8 cellular contexts compared by ENCODE assay signal in the genomic region with DNA sequence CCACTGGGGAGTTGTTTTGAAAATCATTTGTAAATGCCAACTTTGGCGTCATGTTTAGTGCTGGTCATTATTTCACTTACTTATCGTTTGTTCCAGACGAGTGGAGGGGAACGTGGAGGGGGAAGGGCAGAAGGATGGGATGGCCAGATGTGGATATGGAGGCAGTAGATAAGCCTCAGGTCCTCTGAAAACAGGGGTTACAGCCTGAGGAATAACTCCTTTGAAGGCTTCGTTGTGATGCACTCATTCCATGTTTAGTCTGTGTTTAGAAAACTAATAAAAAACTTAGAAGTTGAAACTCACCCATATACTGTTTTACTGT. TPM values are rescaled to one million over a fixed set of nuclear protein-coding genes. Genes with fewer than 3 reads are reported as not detected.
DNase-seq lines count a peak whose midpoint lies in the region; ATAC-seq and TF ChIP-seq lines count a peak whose summit lies in the region.

No MANE protein-coding gene starts in this region.

- peaks cover 7% of the 10 kb centered on the region for H3K4me1 Mint-ChIP-seq in Caco-2 (ENCODE audit: low read depth, unreplicated experiment)

- TF ChIP-seq POLR2A in body of pancreas (IDR thresholded peaks at IDR 0.05), result no peak
- TF ChIP-seq POLR2A in lower leg skin (IDR thresholded peaks at IDR 0.05), result no peak

- no peaks in the 10 kb centered on the region for H3K27me3 Mint-ChIP-seq in Caco-2 (ENCODE audit: insufficient read depth, unreplicated experiment)

- H3K27ac ChIP-seq in Karpas-422 (ENCODE audit: low read length), result peak overlapping the region; percentile 90
- peak overlapping the region in 3 of 4 donors; percentile 79 to 84 (median 80) for H3K27ac ChIP-seq in body of pancreas
- H3K27ac ChIP-seq in upper lobe of right lung, result peak overlapping the region; percentile 85

- H3K4me2 ChIP-seq in Karpas-422 (ENCODE audit: low read depth, low read length, poor library complexity, severe bottlenecking), result peak overlapping the region; percentile 95

- no peaks in the 10 kb centered on the region for H3K9me3 ChIP-seq in Caco-2
- H3K9me3 ChIP-seq in Karpas-422 (ENCODE audit: low read length), result no peaks in the 10 kb centered on the region
- no peaks in the 10 kb centered on the region for H3K9me3 ChIP-seq in body of pancreas
- no peaks in the 10 kb centered on the region for H3K9me3 ChIP-seq in upper lobe of right lung

- peak overlapping the region; percentile 97 for H3K4me3 Mint-ChIP-seq in Caco-2 (ENCODE audit: unreplicated experiment)

- H3K4me3 ChIP-seq in Caco-2 (ENCODE audit: low read depth, low read length), result peak overlapping the region; percentile 55
- H3K4me3 ChIP-seq in Karpas-422 (ENCODE audit: low read length), result peak overlapping the region; percentile 100
- H3K4me3 ChIP-seq in body of pancreas, result peak overlapping the region in 1 of 2 donors; percentile 58
- H3K4me3 ChIP-seq in lower leg skin (ENCODE audit: low read depth, poor library complexity, severe bottlenecking), result peak overlapping the region; percentile 67
- H3K4me3 ChIP-seq in upper lobe of right lung, result peak overlapping the region; percentile 82

- DNase-seq in Caco-2 (peak in 1 of 2 experiments; percentile 5), Karpas-422 (peak; percentile 74), body of pancreas (peak in 1 of 4 donors; percentile 17), lower leg skin (ENCODE audit: low spot score in 2 of 2) (no peak), upper lobe of right lung (no peak)

- TSS peak; percentile 69 for BruUV-seq in Caco-2 (replicated peaks; lab: Mats Ljungman, UMichigan)

- TF ChIP-seq CTCF in Caco-2 (IDR thresholded peaks at IDR 0.05; ENCODE audit: insufficient read depth in 1 of 2, low read depth in 1 of 2, low read length in 1 of 2, severe bottlenecking in 1 of 2, unreplicated experiment in 1 of 2) (no peak), body of pancreas (IDR thresholded peaks at IDR 0.05) (no peak), lower leg skin (IDR thresholded peaks at IDR 0.05) (no peak), upper lobe of right lung (IDR thresholded peaks at IDR 0.05) (no peak)

- H3K79me2 ChIP-seq in Karpas-422 (ENCODE audit: low read length), result peaks cover 67% of the 10 kb centered on the region

- no peaks in the 10 kb centered on the region for H3K27me3 ChIP-seq in Caco-2 (replicated peaks; ENCODE audit: control insufficient read depth, insufficient read depth, low read length)
- H3K27me3 ChIP-seq in Karpas-422 (ENCODE audit: low read length), result no peaks in the 10 kb centered on the region
- no peaks in the 10 kb centered on the region for H3K27me3 ChIP-seq in body of pancreas
- no peaks in the 10 kb centered on the region for H3K27me3 ChIP-seq in upper lobe of right lung

- intact Hi-C loops in Caco-2 (cut with micrococcal nuclease; ENCODE audit: unreplicated experiment), result loop anchor here (5.0 kb wide), 2 partner anchors 104 to 196 kb away; no protein-coding TSS in a partner anchor
- intact Hi-C loops in body of pancreas (cut with DNase I), result no loop called here
- intact Hi-C loops in lower leg skin (cut with DNase I; ENCODE audit: low total_unique reads), result no loop called here
- intact Hi-C loops in upper lobe of right lung (cut with DNase I), result no loop called here

- H3K36me3 ChIP-seq in Caco-2 (ENCODE audit: control insufficient read depth, insufficient read depth, low read length) (no peaks in the 10 kb centered on the region), Karpas-422 (ENCODE audit: insufficient read depth, low read length) (peaks cover 17% of the 10 kb centered on the region), body of pancreas (replicated peaks in 1 of 2; ENCODE audit: insufficient read depth in 1 of 2, low read depth in 2 of 2) (no peaks in the 10 kb centered on the region), upper lobe of right lung (no peaks in the 10 kb centered on the region)

- WGBS in body of pancreas, 2 donors, result 3 to 6% methylated on average over 5 of the region's 5 CpGs
- 0 to 1% methylated on average over 5 of the region's 5 CpGs for WGBS in lower leg skin, 2 donors

- POLR2A ChIA-PET in Caco-2 (lab: Charles Lee), result no interaction called here

- peak overlapping the region; percentile 94 for H3K27ac Mint-ChIP-seq in Caco-2 (ENCODE audit: unreplicated experiment)

- H3K9ac ChIP-seq in Karpas-422 (ENCODE audit: low read length), result peak overlapping the region; percentile 96

- no peak overlapping the region for H2AFZ ChIP-seq in Karpas-422 (ENCODE audit: low read length)

- H3K9me3 Mint-ChIP-seq in Caco-2 (ENCODE audit: unreplicated experiment), result no peaks in the 10 kb centered on the region

- H3K36me3 Mint-ChIP-seq in Caco-2 (ENCODE audit: insufficient read depth, unreplicated experiment), result peaks cover 11% of the 10 kb centered on the region

- no peaks in the 10 kb centered on the region for H3K9me2 ChIP-seq in Karpas-422 (replicated peaks; ENCODE audit: insufficient read depth, low read length)

- CTCF ChIA-PET in Caco-2 (lab: Charles Lee), result no interaction called here

- H3K4me1 ChIP-seq in Caco-2 (no peaks in the 10 kb centered on the region), Karpas-422 (ENCODE audit: low read length) (peaks cover 60% of the 10 kb centered on the region), body of pancreas (no peaks in the 10 kb centered on the region), upper lobe of right lung (no peaks in the 10 kb centered on the region)

- no peak for ATAC-seq in body of pancreas
- no peak for ATAC-seq in upper lobe of right lung
- no peak for ATAC-seq in HG02840 (IDR thresholded peaks at IDR 0.05; ENCODE audit: low FRiP score, unreplicated experiment)
- no peak for ATAC-seq in GM21786 (IDR thresholded peaks at IDR 0.05; ENCODE audit: unreplicated experiment)
- ATAC-seq in GM19463 (IDR thresholded peaks at IDR 0.05; ENCODE audit: unreplicated experiment), result no peak

- H4K20me1 ChIP-seq in Karpas-422 (ENCODE audit: insufficient read depth, low read depth, low read length), result peaks cover 11% of the 10 kb centered on the region; the same call in 1 of the 2 replicates

RNA-seq across cellular contexts. Expression of a gene that starts 1.1 kb away (rescaled TPM):
- total RNA-seq in Caco-2 (2022) (23.3 and 23.6 TPM in 2 replicates), body of pancreas (10 to 100 TPM in 1 of 2 donors, 1 to 10 TPM in 1; 9.2 to 12.7 TPM), lower leg skin (10 to 100 TPM in 3 of 4 donors, 1 to 10 TPM in 1; 8.6 to 14.6 (median 12.2) TPM), upper lobe of right lung (34.2 TPM)
- 25.3 and 55.6 TPM in 2 replicates for total RNA-seq in Karpas-422 (2014; rRNA removed; shearing (Covaris generic); ENCODE audit: low replicate concordance)
